Comparison of ENCODE assay signal across 1 cellular context in the genomic region with DNA sequence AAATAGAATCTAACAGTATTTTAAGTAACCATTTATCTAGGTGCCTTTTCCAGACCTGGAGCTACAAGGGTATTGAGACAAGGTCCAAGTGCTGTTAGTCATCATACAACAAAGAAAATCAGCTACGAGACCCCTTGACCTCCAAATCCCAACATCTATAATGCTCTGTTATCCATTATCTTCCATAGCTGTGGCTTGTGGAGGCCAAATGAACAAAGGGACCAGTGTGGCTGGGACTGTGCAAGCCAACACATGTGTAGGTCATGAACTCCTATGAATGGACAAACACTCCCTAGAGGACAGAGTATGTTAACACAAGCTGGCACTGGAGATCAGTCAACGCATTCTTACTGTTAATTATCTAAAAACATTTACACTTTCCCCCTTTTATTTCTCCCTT.
TF ChIP-seq lines count a peak whose summit lies in the region.

No MANE protein-coding gene starts in this region.

TF ChIP-seq in HepG2, 621 proteins besides CTCF, POLR2A, EP300 and RAD21 (continued from another document and continues in another):
- TF ChIP-seq, protein P1, sequence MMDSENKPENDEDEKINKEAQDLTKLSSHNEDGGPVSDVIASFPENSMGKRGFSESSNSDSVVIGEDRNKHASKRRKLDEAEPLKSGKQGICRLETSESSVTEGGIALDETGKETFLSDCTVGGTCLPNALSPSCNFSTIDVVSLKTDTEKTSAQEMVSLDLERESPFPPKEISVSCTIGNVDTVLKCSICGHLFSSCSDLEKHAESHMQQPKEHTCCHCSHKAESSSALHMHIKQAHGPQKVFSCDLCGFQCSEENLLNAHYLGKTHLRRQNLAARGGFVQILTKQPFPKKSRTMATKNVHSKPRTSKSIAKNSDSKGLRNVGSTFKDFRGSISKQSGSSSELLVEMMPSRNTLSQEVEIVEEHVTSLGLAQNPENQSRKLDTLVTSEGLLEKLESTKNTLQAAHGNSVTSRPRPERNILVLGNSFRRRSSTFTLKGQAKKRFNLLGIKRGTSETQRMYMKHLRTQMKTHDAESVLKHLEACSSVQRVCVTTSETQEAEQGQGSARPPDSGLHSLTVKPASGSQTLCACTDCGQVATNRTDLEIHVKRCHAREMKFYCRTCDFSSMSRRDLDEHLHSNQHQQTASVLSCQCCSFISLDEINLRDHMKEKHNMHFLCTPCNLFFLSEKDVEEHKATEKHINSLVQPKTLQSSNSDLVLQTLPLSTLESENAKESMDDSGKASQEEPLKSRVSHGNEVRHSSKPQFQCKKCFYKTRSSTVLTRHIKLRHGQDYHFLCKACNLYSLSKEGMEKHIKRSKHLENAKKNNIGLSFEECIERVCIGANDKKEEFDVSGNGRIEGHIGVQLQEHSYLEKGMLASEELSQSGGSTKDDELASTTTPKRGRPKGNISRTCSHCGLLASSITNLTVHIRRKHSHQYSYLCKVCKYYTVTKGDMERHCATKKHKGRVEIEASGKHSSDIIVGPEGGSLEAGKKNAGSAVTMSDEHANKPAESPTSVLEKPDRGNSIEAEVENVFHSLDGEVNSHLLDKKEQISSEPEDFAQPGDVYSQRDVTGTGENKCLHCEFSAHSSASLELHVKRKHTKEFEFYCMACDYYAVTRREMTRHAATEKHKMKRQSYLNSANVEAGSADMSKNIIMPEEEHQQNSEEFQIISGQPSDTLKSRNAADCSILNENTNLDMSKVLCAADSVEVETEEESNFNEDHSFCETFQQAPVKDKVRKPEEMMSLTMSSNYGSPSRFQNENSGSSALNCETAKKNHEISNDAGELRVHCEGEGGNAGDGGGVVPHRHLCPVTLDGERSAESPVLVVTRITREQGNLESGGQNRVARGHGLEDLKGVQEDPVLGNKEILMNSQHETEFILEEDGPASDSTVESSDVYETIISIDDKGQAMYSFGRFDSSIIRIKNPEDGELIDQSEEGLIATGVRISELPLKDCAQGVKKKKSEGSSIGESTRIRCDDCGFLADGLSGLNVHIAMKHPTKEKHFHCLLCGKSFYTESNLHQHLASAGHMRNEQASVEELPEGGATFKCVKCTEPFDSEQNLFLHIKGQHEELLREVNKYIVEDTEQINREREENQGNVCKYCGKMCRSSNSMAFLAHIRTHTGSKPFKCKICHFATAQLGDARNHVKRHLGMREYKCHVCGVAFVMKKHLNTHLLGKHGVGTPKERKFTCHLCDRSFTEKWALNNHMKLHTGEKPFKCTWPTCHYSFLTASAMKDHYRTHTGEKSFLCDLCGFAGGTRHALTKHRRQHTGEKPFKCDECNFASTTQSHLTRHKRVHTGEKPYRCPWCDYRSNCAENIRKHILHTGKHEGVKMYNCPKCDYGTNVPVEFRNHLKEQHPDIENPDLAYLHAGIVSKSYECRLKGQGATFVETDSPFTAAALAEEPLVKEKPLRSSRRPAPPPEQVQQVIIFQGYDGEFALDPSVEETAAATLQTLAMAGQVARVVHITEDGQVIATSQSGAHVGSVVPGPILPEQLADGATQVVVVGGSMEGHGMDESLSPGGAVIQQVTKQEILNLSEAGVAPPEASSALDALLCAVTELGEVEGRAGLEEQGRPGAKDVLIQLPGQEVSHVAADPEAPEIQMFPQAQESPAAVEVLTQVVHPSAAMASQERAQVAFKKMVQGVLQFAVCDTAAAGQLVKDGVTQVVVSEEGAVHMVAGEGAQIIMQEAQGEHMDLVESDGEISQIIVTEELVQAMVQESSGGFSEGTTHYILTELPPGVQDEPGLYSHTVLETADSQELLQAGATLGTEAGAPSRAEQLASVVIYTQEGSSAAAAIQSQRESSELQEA (CRISPR knock-in tag; IDR thresholded peaks at IDR 0.05; ENCODE audit: not compliant biosample characterization) = no peak
- TF ChIP-seq ZBTB39 (CRISPR knock-in tag; IDR thresholded peaks at IDR 0.05) (no peak), BHLHE40 (IDR thresholded peaks at IDR 0.05; ENCODE audit: low read length) (peak; percentile 28; the same call in 1 of the 2 replicates), HNF4A (CRISPR knock-in tag; IDR thresholded peaks at IDR 0.05) (0 out of 2 replicates have a peak, but pooled peaks have one; percentile 33), IKZF1 (IDR thresholded peaks at IDR 0.05) (no peak), PAX8 (CRISPR knock-in tag; IDR thresholded peaks at IDR 0.05; ENCODE audit: borderline replicate concordance) (no peak), CEBPB (IDR thresholded peaks at IDR 0.05; ENCODE audit: borderline replicate concordance, low read depth, low read length) (no peak), ZNF788 (CRISPR knock-in tag; IDR thresholded peaks at IDR 0.05; ENCODE audit: borderline replicate concordance) (no peak), FOSL2 (CRISPR knock-in tag; IDR thresholded peaks at IDR 0.05) (peak; percentile 70), MXI1 (IDR thresholded peaks at IDR 0.05; ENCODE audit: borderline replicate concordance, low read depth, low read length) (no peak), FOSL1 (CRISPR knock-in tag; IDR thresholded peaks at IDR 0.05; ENCODE audit: borderline replicate concordance) (no peak), GATAD2A (CRISPR knock-in tag; IDR thresholded peaks at IDR 0.05) (no peak), MLX (CRISPR knock-in tag; IDR thresholded peaks at IDR 0.05) (no peak), STAT6 (CRISPR knock-in tag; IDR thresholded peaks at IDR 0.05; ENCODE audit: borderline replicate concordance) (no peak), TCF7 (IDR thresholded peaks at IDR 0.05; ENCODE audit: low read depth) (peak; percentile 54; the same call in 1 of the 2 replicates), PITX1 (CRISPR knock-in tag; IDR thresholded peaks at IDR 0.05) (peak; percentile 70), PAWR (CRISPR knock-in tag; IDR thresholded peaks at IDR 0.05; ENCODE audit: borderline replicate concordance) (no peak), RARA (CRISPR knock-in tag; IDR thresholded peaks at IDR 0.05) (peak; percentile 88)
- TF ChIP-seq, protein P2, sequence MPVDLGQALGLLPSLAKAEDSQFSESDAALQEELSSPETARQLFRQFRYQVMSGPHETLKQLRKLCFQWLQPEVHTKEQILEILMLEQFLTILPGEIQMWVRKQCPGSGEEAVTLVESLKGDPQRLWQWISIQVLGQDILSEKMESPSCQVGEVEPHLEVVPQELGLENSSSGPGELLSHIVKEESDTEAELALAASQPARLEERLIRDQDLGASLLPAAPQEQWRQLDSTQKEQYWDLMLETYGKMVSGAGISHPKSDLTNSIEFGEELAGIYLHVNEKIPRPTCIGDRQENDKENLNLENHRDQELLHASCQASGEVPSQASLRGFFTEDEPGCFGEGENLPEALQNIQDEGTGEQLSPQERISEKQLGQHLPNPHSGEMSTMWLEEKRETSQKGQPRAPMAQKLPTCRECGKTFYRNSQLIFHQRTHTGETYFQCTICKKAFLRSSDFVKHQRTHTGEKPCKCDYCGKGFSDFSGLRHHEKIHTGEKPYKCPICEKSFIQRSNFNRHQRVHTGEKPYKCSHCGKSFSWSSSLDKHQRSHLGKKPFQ (CRISPR knock-in tag; IDR thresholded peaks at IDR 0.05; ENCODE audit: insufficient replicate concordance) = no peak
- TF ChIP-seq, protein P3, sequence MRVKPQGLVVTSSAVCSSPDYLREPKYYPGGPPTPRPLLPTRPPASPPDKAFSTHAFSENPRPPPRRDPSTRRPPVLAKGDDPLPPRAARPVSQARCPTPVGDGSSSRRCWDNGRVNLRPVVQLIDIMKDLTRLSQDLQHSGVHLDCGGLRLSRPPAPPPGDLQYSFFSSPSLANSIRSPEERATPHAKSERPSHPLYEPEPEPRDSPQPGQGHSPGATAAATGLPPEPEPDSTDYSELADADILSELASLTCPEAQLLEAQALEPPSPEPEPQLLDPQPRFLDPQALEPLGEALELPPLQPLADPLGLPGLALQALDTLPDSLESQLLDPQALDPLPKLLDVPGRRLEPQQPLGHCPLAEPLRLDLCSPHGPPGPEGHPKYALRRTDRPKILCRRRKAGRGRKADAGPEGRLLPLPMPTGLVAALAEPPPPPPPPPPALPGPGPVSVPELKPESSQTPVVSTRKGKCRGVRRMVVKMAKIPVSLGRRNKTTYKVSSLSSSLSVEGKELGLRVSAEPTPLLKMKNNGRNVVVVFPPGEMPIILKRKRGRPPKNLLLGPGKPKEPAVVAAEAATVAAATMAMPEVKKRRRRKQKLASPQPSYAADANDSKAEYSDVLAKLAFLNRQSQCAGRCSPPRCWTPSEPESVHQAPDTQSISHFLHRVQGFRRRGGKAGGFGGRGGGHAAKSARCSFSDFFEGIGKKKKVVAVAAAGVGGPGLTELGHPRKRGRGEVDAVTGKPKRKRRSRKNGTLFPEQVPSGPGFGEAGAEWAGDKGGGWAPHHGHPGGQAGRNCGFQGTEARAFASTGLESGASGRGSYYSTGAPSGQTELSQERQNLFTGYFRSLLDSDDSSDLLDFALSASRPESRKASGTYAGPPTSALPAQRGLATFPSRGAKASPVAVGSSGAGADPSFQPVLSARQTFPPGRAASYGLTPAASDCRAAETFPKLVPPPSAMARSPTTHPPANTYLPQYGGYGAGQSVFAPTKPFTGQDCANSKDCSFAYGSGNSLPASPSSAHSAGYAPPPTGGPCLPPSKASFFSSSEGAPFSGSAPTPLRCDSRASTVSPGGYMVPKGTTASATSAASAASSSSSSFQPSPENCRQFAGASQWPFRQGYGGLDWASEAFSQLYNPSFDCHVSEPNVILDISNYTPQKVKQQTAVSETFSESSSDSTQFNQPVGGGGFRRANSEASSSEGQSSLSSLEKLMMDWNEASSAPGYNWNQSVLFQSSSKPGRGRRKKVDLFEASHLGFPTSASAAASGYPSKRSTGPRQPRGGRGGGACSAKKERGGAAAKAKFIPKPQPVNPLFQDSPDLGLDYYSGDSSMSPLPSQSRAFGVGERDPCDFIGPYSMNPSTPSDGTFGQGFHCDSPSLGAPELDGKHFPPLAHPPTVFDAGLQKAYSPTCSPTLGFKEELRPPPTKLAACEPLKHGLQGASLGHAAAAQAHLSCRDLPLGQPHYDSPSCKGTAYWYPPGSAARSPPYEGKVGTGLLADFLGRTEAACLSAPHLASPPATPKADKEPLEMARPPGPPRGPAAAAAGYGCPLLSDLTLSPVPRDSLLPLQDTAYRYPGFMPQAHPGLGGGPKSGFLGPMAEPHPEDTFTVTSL (CRISPR knock-in tag; IDR thresholded peaks at IDR 0.05; ENCODE audit: borderline replicate concordance) = peak; percentile 56; the same call in 1 of the 2 replicates
- TF ChIP-seq, protein P4, sequence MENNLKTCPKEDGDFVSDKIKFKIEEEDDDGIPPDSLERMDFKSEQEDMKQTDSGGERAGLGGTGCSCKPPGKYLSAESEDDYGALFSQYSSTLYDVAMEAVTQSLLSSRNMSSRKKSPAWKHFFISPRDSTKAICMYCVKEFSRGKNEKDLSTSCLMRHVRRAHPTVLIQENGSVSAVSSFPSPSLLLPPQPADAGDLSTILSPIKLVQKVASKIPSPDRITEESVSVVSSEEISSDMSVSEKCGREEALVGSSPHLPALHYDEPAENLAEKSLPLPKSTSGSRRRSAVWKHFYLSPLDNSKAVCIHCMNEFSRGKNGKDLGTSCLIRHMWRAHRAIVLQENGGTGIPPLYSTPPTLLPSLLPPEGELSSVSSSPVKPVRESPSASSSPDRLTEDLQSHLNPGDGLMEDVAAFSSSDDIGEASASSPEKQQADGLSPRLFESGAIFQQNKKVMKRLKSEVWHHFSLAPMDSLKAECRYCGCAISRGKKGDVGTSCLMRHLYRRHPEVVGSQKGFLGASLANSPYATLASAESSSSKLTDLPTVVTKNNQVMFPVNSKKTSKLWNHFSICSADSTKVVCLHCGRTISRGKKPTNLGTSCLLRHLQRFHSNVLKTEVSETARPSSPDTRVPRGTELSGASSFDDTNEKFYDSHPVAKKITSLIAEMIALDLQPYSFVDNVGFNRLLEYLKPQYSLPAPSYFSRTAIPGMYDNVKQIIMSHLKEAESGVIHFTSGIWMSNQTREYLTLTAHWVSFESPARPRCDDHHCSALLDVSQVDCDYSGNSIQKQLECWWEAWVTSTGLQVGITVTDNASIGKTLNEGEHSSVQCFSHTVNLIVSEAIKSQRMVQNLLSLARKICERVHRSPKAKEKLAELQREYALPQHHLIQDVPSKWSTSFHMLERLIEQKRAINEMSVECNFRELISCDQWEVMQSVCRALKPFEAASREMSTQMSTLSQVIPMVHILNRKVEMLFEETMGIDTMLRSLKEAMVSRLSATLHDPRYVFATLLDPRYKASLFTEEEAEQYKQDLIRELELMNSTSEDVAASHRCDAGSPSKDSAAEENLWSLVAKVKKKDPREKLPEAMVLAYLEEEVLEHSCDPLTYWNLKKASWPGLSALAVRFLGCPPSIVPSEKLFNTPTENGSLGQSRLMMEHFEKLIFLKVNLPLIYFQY (CRISPR knock-in tag; IDR thresholded peaks at IDR 0.05; ENCODE audit: borderline replicate concordance) = no peak
